ENCODE assay signal across 12 cellular contexts in genomic region chr4:54066718-54067129, GRCh38. TPM values are rescaled to one million over a fixed set of nuclear protein-coding genes. Genes with fewer than 3 reads are reported as not detected.
DNase-seq lines count a peak whose midpoint lies in the region; ATAC-seq, FAIRE-seq and TF ChIP-seq lines count a peak whose summit lies in the region.
"Had no signal": no experiment of that assay in that cellular context is flagged by ENCODE, and none has a peak within 500 bp of the region (broad histone marks: within the 10 kb centered on the region; RNA-seq: fewer than 3 reads in every experiment).

No MANE protein-coding gene starts in this region.

- intact Hi-C loops in HepG2 (cut with micrococcal nuclease; ENCODE audit: unreplicated experiment) = no loop called here

- H2AFZ ChIP-seq in HepG2 (ENCODE audit: low read length) = no peak overlapping the region

- no peak overlapping the region for H3K4me2 ChIP-seq in HepG2 (ENCODE audit: low read depth, low read length)

- BruUV-seq in HepG2 (replicated peaks; lab: Mats Ljungman, UMichigan) = no TSS peak

- H3K9me3 ChIP-seq in liver (ENCODE audit: control insufficient read depth in 4 of 4, low read length in 3 of 4) (no peaks in the 10 kb centered on the region), HepG2 (ENCODE audit: low read length) (no peaks in the 10 kb centered on the region), esophagus (ENCODE audit: control insufficient read depth in 2 of 2, insufficient read depth in 1 of 2, low read depth in 1 of 2, low read length in 1 of 2) (no peaks in the 10 kb centered on the region)
- H3K9me3 ChIP-seq: ovary had no signal

- DNase-seq in HepG2 (ENCODE audit: low spot score) = no peak
- DNase-seq in omental fat pad (ENCODE audit: low spot score) = no peak
- DNase-seq in NCI-H2107 treated with DMSO at 0.1 percent for 48 hours (lab: John Stamatoyannopoulos, UW; ENCODE audit: unreplicated experiment) = no peak
- DNase-seq in RPMI8226 = no peak
- DNase-seq: activated B cell treated with CpG ODN at 0.5 μM for 24 hours, NCI-H1417 had no signal

- peaks cover 11% of the 10 kb centered on the region; the same call in 1 of the 2 replicates for H4K20me1 ChIP-seq in HepG2 (ENCODE audit: insufficient read depth, low read length)

- CTCF ChIA-PET in HepG2 (lab: Yijun Ruan, JAX; ENCODE audit: low intra/inter-chr PET ratio, low total read pairs) = no interaction called here

- H3K27me3 ChIP-seq in liver (ENCODE audit: control insufficient read depth in 4 of 4, insufficient read depth in 4 of 4, low read length in 3 of 4) = no peaks in the 10 kb centered on the region
- no peaks in the 10 kb centered on the region; a peak in 1 of 5 replicates for H3K27me3 ChIP-seq in HepG2 (ENCODE audit: control insufficient read depth in 1 of 2, insufficient read depth in 2 of 2, low read length in 2 of 2)
- no peaks in the 10 kb centered on the region for H3K27me3 ChIP-seq in esophagus (ENCODE audit: control insufficient read depth in 1 of 2, insufficient read depth in 2 of 2, low read length in 2 of 2)
- H3K27me3 ChIP-seq: ovary had no signal

- in situ Hi-C loops in HepG2 (cut with HindIII; ENCODE audit: extremely low pct_ligation_motif_present, low pct_unique_long_range_greater_than_20kb) = no loop called here

- peaks cover 25% of the 10 kb centered on the region for H3K79me2 ChIP-seq in HepG2 (ENCODE audit: insufficient read depth, low read length)

- no peak overlapping the region for H3K9ac ChIP-seq in liver (ENCODE audit: low read depth in 1 of 2, low read length in 2 of 2)
- H3K9ac ChIP-seq in HepG2 (ENCODE audit: insufficient read depth, low read depth, low read length) = no peak overlapping the region

- no peak overlapping the region for H3K4me3 ChIP-seq in liver (ENCODE audit: low read depth in 1 of 3, low read length in 3 of 3)
- no peak overlapping the region for H3K4me3 ChIP-seq in HepG2 (replicated peaks in 1 of 3; ENCODE audit: insufficient read depth in 1 of 3, low read depth in 2 of 3, low read length in 3 of 3)
- H3K4me3 ChIP-seq in esophagus (ENCODE audit: low read depth in 1 of 2, low read length in 2 of 2) = no peak overlapping the region
- H3K4me3 ChIP-seq: ovary had no signal

- no peak for TF ChIP-seq EP300 in HepG2 (IDR thresholded peaks at IDR 0.05; ENCODE audit: low read depth in 2 of 2, low read length in 2 of 2)
- TF ChIP-seq EP300 in HepG2 (CRISPR knock-in tag; IDR thresholded peaks at IDR 0.05; ENCODE audit: borderline replicate concordance) = no peak

- TF ChIP-seq RAD21 in liver (IDR thresholded peaks at IDR 0.05) (no peak), HepG2 (CRISPR knock-in tag; IDR thresholded peaks at IDR 0.05) (no peak)

- ATAC-seq in HepG2 (no peak), omental fat pad (ENCODE audit: low FRiP score) (peak; percentile 1), HG02623 (IDR thresholded peaks at IDR 0.05; ENCODE audit: unreplicated experiment) (no peak), GM19324 (IDR thresholded peaks at IDR 0.05; ENCODE audit: low FRiP score, unreplicated experiment) (no peak)

- H3K36me3 ChIP-seq in liver (ENCODE audit: control insufficient read depth in 4 of 4, insufficient read depth in 3 of 4, low read depth in 1 of 4, low read length in 3 of 4) (peaks cover 0 to 2% (median 0%) of the 10 kb centered on the region in 4 donors), HepG2 (replicated peaks in 1 of 2; ENCODE audit: control insufficient read depth in 1 of 2, insufficient read depth in 2 of 2, low read length in 2 of 2) (no peaks in the 10 kb centered on the region), esophagus (ENCODE audit: control insufficient read depth in 2 of 2, insufficient read depth in 2 of 2, low read length in 1 of 2) (no peaks in the 10 kb centered on the region)
- H3K36me3 ChIP-seq: ovary had no signal

- FAIRE-seq in HepG2 (lab: Jason Lieb, UNC) = no peak
- FAIRE-seq: colon had no signal

- TF ChIP-seq CTCF in liver (IDR thresholded peaks at IDR 0.05; ENCODE audit: low read depth, low read length, missing input control) (no peak), HepG2 (CRISPR knock-in tag; IDR thresholded peaks at IDR 0.05) (no peak), omental fat pad (IDR thresholded peaks at IDR 0.05) (no peak)

- POLR2A ChIA-PET in HepG2 (lab: Yijun Ruan, JAX) = interaction anchor here (0.7 kb wide), 1 partner anchor 24 kb away, joined by 4 read pairs; no protein-coding TSS in a partner anchor

- WGBS in liver = 71% methylated on average over 2 of the region's 2 CpGs
- 75% methylated on average over 2 of the region's 2 CpGs for WGBS in HepG2 (ENCODE audit: low lambda C conversion rate)
- WGBS in esophagus, 2 donors = 43 to 50% methylated on average over 2 of the region's 2 CpGs

- TF ChIP-seq POLR2A in HepG2 (IDR thresholded peaks at IDR 0.05; ENCODE audit: insufficient read depth in 1 of 2, low read depth in 2 of 2, low read length in 2 of 2) = no peak

- H3K27ac ChIP-seq in liver (ENCODE audit: low read depth in 1 of 2, low read length in 2 of 2) (peak overlapping the region in 1 of 2 donors; percentile 19), HepG2 (ENCODE audit: extremely low read length, insufficient read depth, low read length) (no peak overlapping the region), esophagus (ENCODE audit: low read depth in 2 of 2, low read length in 1 of 2) (peak overlapping the region; percentile 86 to 91)

- H3K4me1 ChIP-seq in liver (ENCODE audit: control insufficient read depth in 4 of 4, insufficient read depth in 4 of 4, low read length in 3 of 4) = peaks cover 0 to 15% (median 10%) of the 10 kb centered on the region in 4 donors
- H3K4me1 ChIP-seq in HepG2 (ENCODE audit: insufficient read depth, low read length) = peaks cover 26% of the 10 kb centered on the region
- H3K4me1 ChIP-seq in esophagus (ENCODE audit: control insufficient read depth in 2 of 2, insufficient read depth in 2 of 2, low read length in 1 of 2) = peaks cover 0 to 4% of the 10 kb centered on the region in 2 donors

TF ChIP-seq in HepG2, 621 proteins besides CTCF, POLR2A, EP300 and RAD21 (continues in another document):
- no peak for TF ChIP-seq KAT2B (IDR thresholded peaks at IDR 0.05; ENCODE audit: borderline replicate concordance, low read depth, low read length)

RNA-seq across cellular contexts. Expression of gene CHIC2, which starts 2.3 kb away (rescaled TPM):
- total RNA-seq in liver (10 to 100 TPM; 21.7 to 26.2 TPM), HepG2 (2016; rRNA removed; fragmentation: Illumina TruSeq; extraction: Trizol) (16.6 and 17.2 TPM in 2 replicates), omental fat pad (10 to 100 TPM; 25.2 to 65.2 (median 41.4) TPM)
- polyA plus RNA-seq in liver (10 to 100 TPM in 1 of 2 donors, 1 to 10 TPM in 1; 9.3 to 15.1 TPM), HepG2 (2011; rRNA removed) (8.4 and 10.0 TPM in 2 replicates), esophagus (10 to 100 TPM; 16.5 to 22.1 TPM)
- total RNA-seq in HepG2 (2016; cell fraction: cytosol; rRNA removed; fragmentation: Illumina TruSeq; extraction: Trizol; ENCODE audit: low read depth) = 27.0 and 31.5 TPM in 2 replicates
- total RNA-seq in HepG2 (2016; cell fraction: insoluble cytoplasmic fraction; rRNA removed; fragmentation: Illumina TruSeq; extraction: Trizol) = 18.8 and 19.3 TPM in 2 replicates
- 33.0 and 34.2 TPM in 2 replicates for total RNA-seq in HepG2 (2016; cell fraction: membrane; rRNA removed; fragmentation: Illumina TruSeq; extraction: Trizol)
- 10.2 and 11.4 TPM in 2 replicates for total RNA-seq in HepG2 (2016; cell fraction: nucleus; rRNA removed; fragmentation: Illumina TruSeq; extraction: Trizol)
- 9.5 and 9.8 TPM in 2 replicates for polyA plus RNA-seq in HepG2 (2011; cell fraction: cytosol; rRNA removed)
- polyA plus RNA-seq in HepG2 (2011; cell fraction: nucleus; rRNA removed) = 8.4 and 9.8 TPM in 2 replicates
- 9.2 and 11.5 TPM in 2 replicates for polyA plus RNA-seq in HepG2 (2012)
- 20.0 and 21.8 TPM in 2 replicates for polyA plus RNA-seq in HepG2 (2016; cell fraction: cytosol; fragmentation: Illumina TruSeq; extraction: Trizol; ENCODE audit: low read depth)
- 9.4 and 14.0 TPM in 2 replicates for polyA plus RNA-seq in HepG2 (2016; cell fraction: insoluble cytoplasmic fraction; fragmentation: Illumina TruSeq; extraction: Trizol; ENCODE audit: low read depth)
- polyA plus RNA-seq in HepG2 (2016; cell fraction: membrane; fragmentation: Illumina TruSeq; extraction: Trizol; ENCODE audit: low read depth) = 20.0 and 26.0 TPM in 2 replicates
- 8.3 and 12.4 TPM in 2 replicates for polyA plus RNA-seq in HepG2 (2016; cell fraction: nucleus; fragmentation: Illumina TruSeq; extraction: Trizol; ENCODE audit: insufficient read depth, low read depth)
- 2.2 and 8.7 TPM in 2 replicates for polyA minus RNA-seq in HepG2 (2011; rRNA and poly(A)+ RNA removed; ENCODE audit: low replicate concordance)
- polyA minus RNA-seq in HepG2 (2011; cell fraction: cytosol; rRNA and poly(A)+ RNA removed) = 13.7 and 17.7 TPM in 2 replicates
- polyA minus RNA-seq in HepG2 (2011; cell fraction: nucleus; rRNA and poly(A)+ RNA removed) = 39.3 and 58.1 TPM in 2 replicates

RNA-seq across cellular contexts. Expression of gene GSX2, which starts 33.2 kb away (rescaled TPM):
- total RNA-seq in liver (not detected), HepG2 (2016; rRNA removed; fragmentation: Illumina TruSeq; extraction: Trizol) (not detected in 2 replicates), omental fat pad (not detected)
- polyA plus RNA-seq in liver (not detected), HepG2 (2011; rRNA removed) (not detected in 2 replicates), esophagus (not detected)
- total RNA-seq in HepG2 (2016; cell fraction: cytosol; rRNA removed; fragmentation: Illumina TruSeq; extraction: Trizol; ENCODE audit: low read depth) = not detected in 2 replicates
- not detected in 2 replicates for total RNA-seq in HepG2 (2016; cell fraction: insoluble cytoplasmic fraction; rRNA removed; fragmentation: Illumina TruSeq; extraction: Trizol)
- total RNA-seq in HepG2 (2016; cell fraction: membrane; rRNA removed; fragmentation: Illumina TruSeq; extraction: Trizol) = not detected in 2 replicates
- total RNA-seq in HepG2 (2016; cell fraction: nucleus; rRNA removed; fragmentation: Illumina TruSeq; extraction: Trizol) = not detected in 2 replicates
- polyA plus RNA-seq in HepG2 (2011; cell fraction: cytosol; rRNA removed) = not detected in 2 replicates
- not detected in 2 replicates for polyA plus RNA-seq in HepG2 (2011; cell fraction: nucleus; rRNA removed)
- not detected in 2 replicates for polyA plus RNA-seq in HepG2 (2012)
- not detected in 2 replicates for polyA plus RNA-seq in HepG2 (2016; cell fraction: cytosol; fragmentation: Illumina TruSeq; extraction: Trizol; ENCODE audit: low read depth)
- not detected in 2 replicates for polyA plus RNA-seq in HepG2 (2016; cell fraction: insoluble cytoplasmic fraction; fragmentation: Illumina TruSeq; extraction: Trizol; ENCODE audit: low read depth)
- not detected in 2 replicates for polyA plus RNA-seq in HepG2 (2016; cell fraction: membrane; fragmentation: Illumina TruSeq; extraction: Trizol; ENCODE audit: low read depth)
- not detected in 2 replicates for polyA plus RNA-seq in HepG2 (2016; cell fraction: nucleus; fragmentation: Illumina TruSeq; extraction: Trizol; ENCODE audit: insufficient read depth, low read depth)
- not detected in 2 replicates for polyA minus RNA-seq in HepG2 (2011; rRNA and poly(A)+ RNA removed; ENCODE audit: low replicate concordance)
- not detected in 2 replicates for polyA minus RNA-seq in HepG2 (2011; cell fraction: cytosol; rRNA and poly(A)+ RNA removed)
- not detected in 2 replicates for polyA minus RNA-seq in HepG2 (2011; cell fraction: nucleus; rRNA and poly(A)+ RNA removed)
- total RNA-seq: activated B cell treated with CpG ODN at 0.5 μM for 24 hours, ovary had no signal
- polyA plus RNA-seq: ovary had no signal
